Comparison of ENCODE assay signal across 1 cellular context in the genomic region with DNA sequence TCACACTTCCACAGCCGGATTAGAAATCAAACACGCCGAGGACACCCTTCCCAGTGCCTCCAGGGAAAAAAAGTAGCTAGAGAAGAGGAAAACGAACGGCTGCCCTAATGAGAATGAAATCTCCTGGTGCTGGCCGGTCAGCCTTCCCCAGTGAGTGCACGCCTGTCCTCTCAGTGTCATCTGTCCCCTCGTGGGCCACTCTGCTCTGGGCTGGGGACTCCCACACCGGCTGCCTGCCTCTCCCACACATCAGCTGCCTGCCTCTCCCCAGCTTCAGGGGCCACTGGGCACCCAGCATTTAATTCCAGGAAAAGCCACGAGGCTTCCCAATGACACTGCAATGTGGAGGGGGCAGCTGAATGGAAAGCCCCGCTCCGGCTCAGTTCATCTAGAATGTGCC.
TF ChIP-seq lines count a peak whose summit lies in the region.

No MANE protein-coding gene starts in this region.

TF ChIP-seq in H1, 55 proteins besides CTCF, POLR2A, EP300 and RAD21:
- no peak for TF ChIP-seq CTBP2 (IDR thresholded peaks at IDR 0.05; ENCODE audit: borderline replicate concordance, insufficient read depth, insufficient read length, low read length)
- TF ChIP-seq GTF2F1 (IDR thresholded peaks at IDR 0.05; ENCODE audit: borderline replicate concordance, low read depth, low read length), result no peak
- TF ChIP-seq SUZ12 (IDR thresholded peaks at IDR 0.05; ENCODE audit: low read length), result no peak
- TF ChIP-seq, protein P1, sequence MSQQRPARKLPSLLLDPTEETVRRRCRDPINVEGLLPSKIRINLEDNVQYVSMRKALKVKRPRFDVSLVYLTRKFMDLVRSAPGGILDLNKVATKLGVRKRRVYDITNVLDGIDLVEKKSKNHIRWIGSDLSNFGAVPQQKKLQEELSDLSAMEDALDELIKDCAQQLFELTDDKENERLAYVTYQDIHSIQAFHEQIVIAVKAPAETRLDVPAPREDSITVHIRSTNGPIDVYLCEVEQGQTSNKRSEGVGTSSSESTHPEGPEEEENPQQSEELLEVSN (IDR thresholded peaks at IDR 0.05), result no peak
- TF ChIP-seq CHD1 (IDR thresholded peaks at IDR 0.05; ENCODE audit: low read depth, low read length), result no peak
- no peak for TF ChIP-seq BCL11A (IDR thresholded peaks at IDR 0.05; ENCODE audit: low read depth in 2 of 2, low read length in 2 of 2)
- no peak for TF ChIP-seq CEBPB (IDR thresholded peaks at IDR 0.05; ENCODE audit: low read depth, low read length)
- no peak for TF ChIP-seq SIX5 (IDR thresholded peaks at IDR 0.05; ENCODE audit: low read depth, low read length)
- no peak for TF ChIP-seq POLR2AphosphoS5 (IDR thresholded peaks at IDR 0.05; ENCODE audit: low read depth, low read length)
- no peak for TF ChIP-seq RBBP5 (IDR thresholded peaks at IDR 0.05; ENCODE audit: borderline replicate concordance, low read depth, low read length)
- no peak for TF ChIP-seq JUN (IDR thresholded peaks at IDR 0.05; ENCODE audit: low read depth, low read length)
- TF ChIP-seq PHF8 (conservative IDR thresholded peaks at IDR 0.05; ENCODE audit: low read depth, low read length), result no peak
- no peak for TF ChIP-seq KDM4A (IDR thresholded peaks at IDR 0.05; ENCODE audit: low read depth, low read length, severe bottlenecking)
- TF ChIP-seq KDM1A (IDR thresholded peaks at IDR 0.05; ENCODE audit: borderline replicate concordance, low read length), result no peak
